9 cellular contexts compared by ENCODE assay signal in genomic region chr7:81956520-81956919, GRCh38.
DNase-seq lines count a peak whose midpoint lies in the region; ATAC-seq and TF ChIP-seq lines count a peak whose summit lies in the region.
"Had no signal": no experiment of that assay in that cellular context is flagged by ENCODE, and none has a peak within 500 bp of the region (broad histone marks: within the 10 kb centered on the region; RNA-seq: fewer than 3 reads in every experiment).

No MANE protein-coding gene starts in this region.

- H3K4me2 ChIP-seq in KMS-11: peak overlapping the region; percentile 80

- no peak overlapping the region for H2AFZ ChIP-seq in KMS-11 (ENCODE audit: low read depth)

- intact Hi-C loops in heart right ventricle (cut with DNase I) (loop anchor here in 6 of 10 donors (2.0 to 10.0 kb wide), 5 partner anchors 452 to 459 kb away; no protein-coding TSS in a partner anchor), lower leg skin (cut with DNase I; ENCODE audit: low total_unique reads) (no loop called here)

- H3K4me3 ChIP-seq in KMS-11 (IDR thresholded peaks at IDR 0.05; ENCODE audit: insufficient read depth, low read depth, low read length): no peak overlapping the region
- no peak overlapping the region for H3K4me3 ChIP-seq in heart right ventricle
- no peak overlapping the region for H3K4me3 ChIP-seq in upper lobe of left lung
- H3K4me3 ChIP-seq in lower leg skin (ENCODE audit: low read depth, poor library complexity, severe bottlenecking): no peak overlapping the region

- ATAC-seq in GM19324 (IDR thresholded peaks at IDR 0.05; ENCODE audit: low FRiP score, unreplicated experiment) (peak; percentile 83), heart right ventricle (peak; percentile 53 to 90 (median 82)), upper lobe of left lung (ENCODE audit: low FRiP score in 2 of 2) (peak in 1 of 2 donors; percentile 71), GM21619 (IDR thresholded peaks at IDR 0.05; ENCODE audit: unreplicated experiment) (no peak)

- H3K36me3 ChIP-seq in KMS-11 (ENCODE audit: insufficient read depth) (no peaks in the 10 kb centered on the region), heart right ventricle (peaks cover 0 to 14% (median 0%) of the 10 kb centered on the region in 9 donors), upper lobe of left lung (no peaks in the 10 kb centered on the region)

- 61 to 67% methylated on average over 4 of the region's 4 CpGs for WGBS in heart right ventricle, 2 donors
- WGBS in upper lobe of left lung, 2 donors: 35 to 51% methylated on average over 4 of the region's 4 CpGs
- 52 to 63% methylated on average over 4 of the region's 4 CpGs for WGBS in lower leg skin, 2 donors

- H3K9me3 ChIP-seq in heart right ventricle (no peaks in the 10 kb centered on the region), upper lobe of left lung (no peaks in the 10 kb centered on the region)

- TF ChIP-seq CTCF in KMS-11 (conservative IDR thresholded peaks at IDR 0.05; ENCODE audit: low read depth, low read length) (peak; percentile 89), heart right ventricle (IDR thresholded peaks at IDR 0.05) (peak in 8 of 9 donors; percentile 22 to 60 (median 54)), upper lobe of left lung (IDR thresholded peaks at IDR 0.05) (peak in 5 of 6 experiments; percentile 20 to 43 (median 33)), lower leg skin (IDR thresholded peaks at IDR 0.05) (no peak)

- peak; percentile 46 for DNase-seq in AG20443 (ENCODE audit: low spot score)
- peak; percentile 44 for DNase-seq in SKM-1 treated with dmso at 0.1 percent for 144 hours (lab: John Stamatoyannopoulos, UW; ENCODE audit: unreplicated experiment)
- DNase-seq in heart right ventricle: peak in 1 of 2 donors; percentile 13
- no peak for DNase-seq in upper lobe of left lung
- DNase-seq in lower leg skin (ENCODE audit: low spot score in 2 of 2): no peak

- no peak for TF ChIP-seq EP300 in upper lobe of left lung (IDR thresholded peaks at IDR 0.05)

- no peaks in the 10 kb centered on the region for H3K79me2 ChIP-seq in KMS-11 (ENCODE audit: insufficient read depth, low read depth)

- H3K27me3 ChIP-seq in KMS-11 (ENCODE audit: insufficient read depth, low read depth) (no peaks in the 10 kb centered on the region), heart right ventricle (no peaks in the 10 kb centered on the region), upper lobe of left lung (no peaks in the 10 kb centered on the region)

- no peak overlapping the region for H3K9ac ChIP-seq in KMS-11

- TF ChIP-seq POLR2A in upper lobe of left lung (IDR thresholded peaks at IDR 0.05) (no peak), lower leg skin (IDR thresholded peaks at IDR 0.05) (no peak)

- H3K27ac ChIP-seq in KMS-11: no peak overlapping the region
- H3K27ac ChIP-seq in heart right ventricle: no peak overlapping the region
- no peak overlapping the region for H3K27ac ChIP-seq in upper lobe of left lung
- H3K27ac ChIP-seq: epithelial cell of prostate had no signal

- H3K4me1 ChIP-seq in KMS-11 (ENCODE audit: low read depth, poor library complexity, severe bottlenecking) (peaks cover 70% of the 10 kb centered on the region), heart right ventricle (peaks cover 0 to 33% (median 16%) of the 10 kb centered on the region in 9 donors), upper lobe of left lung (no peaks in the 10 kb centered on the region)

- H4K20me1 ChIP-seq in KMS-11 (ENCODE audit: insufficient read depth): no peaks in the 10 kb centered on the region

Comparison
In these comparisons a context has a peak if more than half of its experiments do, and no peak if none do; other contexts are left out.
1. DNase-seq: peak in AG20443 (single experiment) and SKM-1 treated with dmso at 0.1 percent for 144 hours (single experiment); none in upper lobe of left lung (0 of 2) and lower leg skin (0 of 2).
2. CTCF ChIP-seq: peak in KMS-11 (single experiment), heart right ventricle (8 of 9) and upper lobe of left lung (5 of 6); none in lower leg skin (0 of 3).